ENCODE assay signal across 1 cellular context in genomic region chr13:97491452-97491851, GRCh38.
A peak's percentile ranks its signal among the peaks of the same experiment; 100 is the strongest.
TF ChIP-seq lines count a peak whose summit lies in the region.

No MANE protein-coding gene starts in this region.

TF ChIP-seq in HepG2, 621 proteins besides CTCF, POLR2A, EP300 and RAD21 (continued from another document and continues in another):
- TF ChIP-seq HOXA3 (CRISPR knock-in tag; IDR thresholded peaks at IDR 0.05): peak; percentile 64; the same call in 1 of the 2 replicates
- peak; percentile 84 for TF ChIP-seq ZGPAT (CRISPR knock-in tag; IDR thresholded peaks at IDR 0.05)
- TF ChIP-seq LCORL (IDR thresholded peaks at IDR 0.05): no peak
- TF ChIP-seq LCORL (CRISPR knock-in tag; IDR thresholded peaks at IDR 0.05): no peak
- no peak for TF ChIP-seq ZNF335 (CRISPR knock-in tag; IDR thresholded peaks at IDR 0.05)
- peak; percentile 56; the same call in 1 of the 2 replicates for TF ChIP-seq KLF12 (CRISPR knock-in tag; IDR thresholded peaks at IDR 0.05; ENCODE audit: borderline replicate concordance)
- no peak for TF ChIP-seq ZNF253 (CRISPR knock-in tag; IDR thresholded peaks at IDR 0.05; ENCODE audit: borderline replicate concordance)
- 0 out of 2 replicates have a peak, but pooled peaks have one; percentile 22 for TF ChIP-seq MAX (IDR thresholded peaks at IDR 0.05)
- no peak for TF ChIP-seq AKAP8 (CRISPR knock-in tag; IDR thresholded peaks at IDR 0.05)
- TF ChIP-seq ZSCAN5A (CRISPR knock-in tag; IDR thresholded peaks at IDR 0.05; ENCODE audit: borderline replicate concordance): peak; percentile 34; the same call in 1 of the 2 replicates
- TF ChIP-seq REPIN1 (CRISPR knock-in tag; IDR thresholded peaks at IDR 0.05; ENCODE audit: borderline replicate concordance, low read depth): peak; percentile 48; the same call in 1 of the 2 replicates
- TF ChIP-seq, protein P1, sequence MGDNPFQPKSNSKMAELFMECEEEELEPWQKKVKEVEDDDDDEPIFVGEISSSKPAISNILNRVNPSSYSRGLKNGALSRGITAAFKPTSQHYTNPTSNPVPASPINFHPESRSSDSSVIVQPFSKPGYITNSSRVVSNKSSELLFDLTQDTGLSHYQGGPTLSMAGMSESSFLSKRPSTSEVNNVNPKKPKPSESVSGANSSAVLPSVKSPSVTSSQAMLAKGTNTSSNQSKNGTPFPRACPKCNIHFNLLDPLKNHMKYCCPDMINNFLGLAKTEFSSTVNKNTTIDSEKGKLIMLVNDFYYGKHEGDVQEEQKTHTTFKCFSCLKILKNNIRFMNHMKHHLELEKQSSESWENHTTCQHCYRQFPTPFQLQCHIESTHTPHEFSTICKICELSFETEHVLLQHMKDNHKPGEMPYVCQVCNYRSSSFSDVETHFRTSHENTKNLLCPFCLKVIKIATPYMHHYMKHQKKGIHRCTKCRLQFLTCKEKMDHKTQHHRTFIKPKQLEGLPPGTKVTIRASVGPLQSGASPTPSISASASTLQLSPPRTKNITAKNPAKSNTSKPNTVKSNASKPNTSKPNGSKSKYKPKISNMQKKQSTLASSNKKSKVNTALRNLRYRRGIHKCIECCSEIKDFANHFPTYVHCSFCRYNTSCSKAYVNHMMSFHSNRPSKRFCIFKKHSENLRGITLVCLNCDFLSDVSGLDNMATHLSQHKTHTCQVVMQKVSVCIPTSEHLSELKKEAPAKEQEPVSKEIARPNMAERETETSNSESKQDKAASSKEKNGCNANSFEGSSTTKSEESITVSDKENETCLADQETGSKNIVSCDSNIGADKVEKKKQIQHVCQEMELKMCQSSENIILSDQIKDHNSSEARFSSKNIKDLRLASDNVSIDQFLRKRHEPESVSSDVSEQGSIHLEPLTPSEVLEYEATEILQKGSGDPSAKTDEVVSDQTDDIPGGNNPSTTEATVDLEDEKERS (CRISPR knock-in tag; IDR thresholded peaks at IDR 0.05): peak; percentile 30; the same call in 1 of the 2 replicates
- TF ChIP-seq DPF2 (CRISPR knock-in tag; IDR thresholded peaks at IDR 0.05; ENCODE audit: borderline replicate concordance, low read depth): peak; percentile 77
- peak; percentile 95 for TF ChIP-seq FOXP4 (CRISPR knock-in tag; IDR thresholded peaks at IDR 0.05)
- TF ChIP-seq, protein P2, sequence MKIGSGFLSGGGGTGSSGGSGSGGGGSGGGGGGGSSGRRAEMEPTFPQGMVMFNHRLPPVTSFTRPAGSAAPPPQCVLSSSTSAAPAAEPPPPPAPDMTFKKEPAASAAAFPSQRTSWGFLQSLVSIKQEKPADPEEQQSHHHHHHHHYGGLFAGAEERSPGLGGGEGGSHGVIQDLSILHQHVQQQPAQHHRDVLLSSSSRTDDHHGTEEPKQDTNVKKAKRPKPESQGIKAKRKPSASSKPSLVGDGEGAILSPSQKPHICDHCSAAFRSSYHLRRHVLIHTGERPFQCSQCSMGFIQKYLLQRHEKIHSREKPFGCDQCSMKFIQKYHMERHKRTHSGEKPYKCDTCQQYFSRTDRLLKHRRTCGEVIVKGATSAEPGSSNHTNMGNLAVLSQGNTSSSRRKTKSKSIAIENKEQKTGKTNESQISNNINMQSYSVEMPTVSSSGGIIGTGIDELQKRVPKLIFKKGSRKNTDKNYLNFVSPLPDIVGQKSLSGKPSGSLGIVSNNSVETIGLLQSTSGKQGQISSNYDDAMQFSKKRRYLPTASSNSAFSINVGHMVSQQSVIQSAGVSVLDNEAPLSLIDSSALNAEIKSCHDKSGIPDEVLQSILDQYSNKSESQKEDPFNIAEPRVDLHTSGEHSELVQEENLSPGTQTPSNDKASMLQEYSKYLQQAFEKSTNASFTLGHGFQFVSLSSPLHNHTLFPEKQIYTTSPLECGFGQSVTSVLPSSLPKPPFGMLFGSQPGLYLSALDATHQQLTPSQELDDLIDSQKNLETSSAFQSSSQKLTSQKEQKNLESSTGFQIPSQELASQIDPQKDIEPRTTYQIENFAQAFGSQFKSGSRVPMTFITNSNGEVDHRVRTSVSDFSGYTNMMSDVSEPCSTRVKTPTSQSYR (CRISPR knock-in tag; IDR thresholded peaks at IDR 0.05; ENCODE audit: borderline replicate concordance): peak; percentile 19; the same call in 1 of the 2 replicates
- peak; percentile 93 for TF ChIP-seq HMG20A (CRISPR knock-in tag; IDR thresholded peaks at IDR 0.05; ENCODE audit: borderline replicate concordance)
- peak; percentile 85 for TF ChIP-seq ZNF331 (CRISPR knock-in tag; IDR thresholded peaks at IDR 0.05)
- TF ChIP-seq FOXA3 (CRISPR knock-in tag; IDR thresholded peaks at IDR 0.05): peak; percentile 96
- TF ChIP-seq SALL1 (CRISPR knock-in tag; IDR thresholded peaks at IDR 0.05): peak; percentile 75; the same call in 1 of the 2 replicates
- TF ChIP-seq, protein P3, sequence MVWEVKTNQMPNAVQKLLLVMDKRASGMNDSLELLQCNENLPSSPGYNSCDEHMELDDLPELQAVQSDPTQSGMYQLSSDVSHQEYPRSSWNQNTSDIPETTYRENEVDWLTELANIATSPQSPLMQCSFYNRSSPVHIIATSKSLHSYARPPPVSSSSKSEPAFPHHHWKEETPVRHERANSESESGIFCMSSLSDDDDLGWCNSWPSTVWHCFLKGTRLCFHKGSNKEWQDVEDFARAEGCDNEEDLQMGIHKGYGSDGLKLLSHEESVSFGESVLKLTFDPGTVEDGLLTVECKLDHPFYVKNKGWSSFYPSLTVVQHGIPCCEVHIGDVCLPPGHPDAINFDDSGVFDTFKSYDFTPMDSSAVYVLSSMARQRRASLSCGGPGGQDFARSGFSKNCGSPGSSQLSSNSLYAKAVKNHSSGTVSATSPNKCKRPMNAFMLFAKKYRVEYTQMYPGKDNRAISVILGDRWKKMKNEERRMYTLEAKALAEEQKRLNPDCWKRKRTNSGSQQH (CRISPR knock-in tag; IDR thresholded peaks at IDR 0.05; ENCODE audit: low read depth): 0 out of 2 replicates have a peak, but pooled peaks have one; percentile 51
- peak; percentile 87 for TF ChIP-seq TEAD3 (CRISPR knock-in tag; optimal IDR thresholded peaks at IDR 0.05; ENCODE audit: borderline replicate concordance)
- peak; percentile 95; the same call in 1 of the 2 replicates for TF ChIP-seq FOXK1 (CRISPR knock-in tag; IDR thresholded peaks at IDR 0.05; ENCODE audit: borderline replicate concordance, low read depth)
- peak; percentile 92; the same call in 1 of the 2 replicates for TF ChIP-seq HOMEZ (CRISPR knock-in tag; IDR thresholded peaks at IDR 0.05; ENCODE audit: low read depth)
- TF ChIP-seq ZNF260 (CRISPR knock-in tag; IDR thresholded peaks at IDR 0.05; ENCODE audit: borderline replicate concordance, low read depth): no peak
- TF ChIP-seq TARDBP (CRISPR knock-in tag; IDR thresholded peaks at IDR 0.05): peak; percentile 75; the same call in 1 of the 2 replicates
- peak; percentile 74 for TF ChIP-seq ZNF232 (CRISPR knock-in tag; IDR thresholded peaks at IDR 0.05; ENCODE audit: borderline replicate concordance)
- TF ChIP-seq SIX1 (CRISPR knock-in tag; IDR thresholded peaks at IDR 0.05; ENCODE audit: borderline replicate concordance): peak; percentile 98
- no peak for TF ChIP-seq ZNF776 (CRISPR knock-in tag; IDR thresholded peaks at IDR 0.05)
- no peak for TF ChIP-seq YEATS2 (CRISPR knock-in tag; IDR thresholded peaks at IDR 0.05; ENCODE audit: borderline replicate concordance)
- peak; percentile 99 for TF ChIP-seq RARA (CRISPR knock-in tag; IDR thresholded peaks at IDR 0.05)
- no peak for TF ChIP-seq SOX6 (IDR thresholded peaks at IDR 0.05)
- peak; percentile 91 for TF ChIP-seq SOX6 (CRISPR knock-in tag; IDR thresholded peaks at IDR 0.05)
- peak; percentile 63; the same call in 1 of the 2 replicates for TF ChIP-seq MEF2D (CRISPR knock-in tag; IDR thresholded peaks at IDR 0.05)
- 0 out of 2 replicates have a peak, but pooled peaks have one; percentile 36 for TF ChIP-seq FOXK2 (IDR thresholded peaks at IDR 0.05)
- TF ChIP-seq ZNF256 (CRISPR knock-in tag; conservative IDR thresholded peaks at IDR 0.05): no peak
- TF ChIP-seq HNF4A (CRISPR knock-in tag; IDR thresholded peaks at IDR 0.05): peak; percentile 94
- TF ChIP-seq ERF (CRISPR knock-in tag; IDR thresholded peaks at IDR 0.05): peak; percentile 72
- TF ChIP-seq, protein P4, sequence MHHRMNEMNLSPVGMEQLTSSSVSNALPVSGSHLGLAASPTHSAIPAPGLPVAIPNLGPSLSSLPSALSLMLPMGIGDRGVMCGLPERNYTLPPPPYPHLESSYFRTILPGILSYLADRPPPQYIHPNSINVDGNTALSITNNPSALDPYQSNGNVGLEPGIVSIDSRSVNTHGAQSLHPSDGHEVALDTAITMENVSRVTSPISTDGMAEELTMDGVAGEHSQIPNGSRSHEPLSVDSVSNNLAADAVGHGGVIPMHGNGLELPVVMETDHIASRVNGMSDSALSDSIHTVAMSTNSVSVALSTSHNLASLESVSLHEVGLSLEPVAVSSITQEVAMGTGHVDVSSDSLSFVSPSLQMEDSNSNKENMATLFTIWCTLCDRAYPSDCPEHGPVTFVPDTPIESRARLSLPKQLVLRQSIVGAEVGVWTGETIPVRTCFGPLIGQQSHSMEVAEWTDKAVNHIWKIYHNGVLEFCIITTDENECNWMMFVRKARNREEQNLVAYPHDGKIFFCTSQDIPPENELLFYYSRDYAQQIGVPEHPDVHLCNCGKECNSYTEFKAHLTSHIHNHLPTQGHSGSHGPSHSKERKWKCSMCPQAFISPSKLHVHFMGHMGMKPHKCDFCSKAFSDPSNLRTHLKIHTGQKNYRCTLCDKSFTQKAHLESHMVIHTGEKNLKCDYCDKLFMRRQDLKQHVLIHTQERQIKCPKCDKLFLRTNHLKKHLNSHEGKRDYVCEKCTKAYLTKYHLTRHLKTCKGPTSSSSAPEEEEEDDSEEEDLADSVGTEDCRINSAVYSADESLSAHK (CRISPR knock-in tag; IDR thresholded peaks at IDR 0.05; ENCODE audit: borderline replicate concordance): no peak
- TF ChIP-seq KDM4B (CRISPR knock-in tag; IDR thresholded peaks at IDR 0.05): 0 out of 2 replicates have a peak, but pooled peaks have one; percentile 42
- no peak for TF ChIP-seq EED (CRISPR knock-in tag; IDR thresholded peaks at IDR 0.05)
- TF ChIP-seq PCBP1 (IDR thresholded peaks at IDR 0.05; ENCODE audit: borderline replicate concordance, low read depth, low read length): no peak
- peak; percentile 80; the same call in 1 of the 2 replicates for TF ChIP-seq ZSCAN9 (CRISPR knock-in tag; IDR thresholded peaks at IDR 0.05; ENCODE audit: borderline replicate concordance)
